8 cellular contexts compared by ENCODE assay signal in genomic region chr12:56189918-56190694, GRCh38.
A peak's percentile ranks its signal among the peaks of the same experiment; 100 is the strongest.
DNase-seq lines count a peak whose midpoint lies in the region; ATAC-seq and TF ChIP-seq lines count a peak whose summit lies in the region.

No MANE protein-coding gene starts in this region.

- no peak for TF ChIP-seq CTCF in 22Rv1 (IDR thresholded peaks at IDR 0.05)

- in situ Hi-C loops in GM18951 (cut with MboI; ENCODE audit: low sequenced_read_pairs, unreplicated experiment): loop anchor here (10.0 kb wide), 1 partner anchor 275 kb away; the partner anchor contains the start of gene SPRYD4

- H3K27me3 ChIP-seq in layer of hippocampus (ENCODE audit: control insufficient read depth, insufficient read depth, low read length): no peaks in the 10 kb centered on the region

- H3K27ac ChIP-seq in 22Rv1 (peak overlapping the region; percentile 96), cingulate gyrus (ENCODE audit: low read depth, low read length) (peak overlapping the region; percentile 91), layer of hippocampus (ENCODE audit: low read depth, low read length) (peak overlapping the region; percentile 84)

- TF ChIP-seq POLR2A in GM18951 (IDR thresholded peaks at IDR 0.05; ENCODE audit: extremely low read depth, insufficient read depth, insufficient read length): peak; percentile 20

- peak; percentile 34 for ATAC-seq in HG03342 (IDR thresholded peaks at IDR 0.05; ENCODE audit: unreplicated experiment)

- peak; percentile 76 for DNase-seq in NCI-H510A (lab: John Stamatoyannopoulos, UW)
- peak; percentile 94 for DNase-seq in activated CD4-positive, alpha-beta T cell treated with anti-CD3 and anti-CD28 coated beads for 48 hours
- peak; percentile 77 to 78 for DNase-seq in stimulated activated CD4-positive, alpha-beta T cell treated with anti-CD3 and anti-CD28 coated beads, Interleukin-15, amount 100 ng/mL, for 48 hours (ENCODE audit: low read depth in 2 of 2)

Comparison
In these comparisons a context has a peak if more than half of its experiments do, and no peak if none do; other contexts are left out.
1. Peak in every context shown above with its lines: DNase-seq, ATAC-seq and H3K27ac ChIP-seq.